In the genomic region with DNA sequence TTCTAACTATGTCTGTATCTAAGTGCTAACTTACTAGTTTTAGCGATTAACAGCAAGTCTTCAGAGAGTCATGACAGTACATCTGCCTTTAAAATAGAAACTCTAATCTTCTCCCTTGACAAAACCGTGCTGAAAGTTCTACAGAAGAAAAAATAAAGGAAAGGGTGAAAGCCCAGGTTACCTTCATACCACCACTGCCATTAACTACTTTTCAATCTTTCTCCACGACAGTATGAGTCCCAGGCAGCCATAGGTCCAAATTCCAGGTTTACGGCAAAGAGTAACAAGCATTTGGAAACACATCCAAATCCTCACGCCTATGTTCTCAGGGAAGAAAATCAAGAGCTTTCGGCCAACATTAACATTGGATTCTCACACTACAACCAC, we compare ENCODE assay signal across 8 cellular contexts. TPM values are rescaled to one million over a fixed set of nuclear protein-coding genes. Genes with fewer than 3 reads are reported as not detected.
DNase-seq lines count a peak whose midpoint lies in the region; ATAC-seq and TF ChIP-seq lines count a peak whose summit lies in the region.

No MANE protein-coding gene starts in this region.

- H3K4me1 Mint-ChIP-seq in nephron, result peaks cover 21% of the 10 kb centered on the region

- no peak for DNase-seq in Karpas-422
- no peak for DNase-seq in activated CD8-positive, alpha-beta memory T cell treated with anti-CD3 and anti-CD28 coated beads, Interleukin-2, amount 50 U/mL, for 48 hours

- peak overlapping the region; percentile 94 to 96 (median 94) for H3K4me3 Mint-ChIP-seq in nephron

- peaks cover 22% of the 10 kb centered on the region for H3K36me3 Mint-ChIP-seq in nephron (ENCODE audit: low read depth)

- ATAC-seq in GM21515 (IDR thresholded peaks at IDR 0.05; ENCODE audit: unreplicated experiment) (no peak), GM19463 (IDR thresholded peaks at IDR 0.05; ENCODE audit: unreplicated experiment) (no peak), GM21576 (IDR thresholded peaks at IDR 0.05; ENCODE audit: unreplicated experiment) (no peak)

- peak overlapping the region; percentile 55 to 80 (median 69) for H3K4me3 ChIP-seq in BLaER1 treated with 17β-estradiol and CSF1 and Interleukin-3, amounts not matched to agents 10 nM and 100 nM
- peak overlapping the region; percentile 87 for H3K4me3 ChIP-seq in Karpas-422 (ENCODE audit: low read length)

- peak overlapping the region; percentile 86 to 96 (median 90) for H3K27ac ChIP-seq in BLaER1 treated with 17β-estradiol and CSF1 and Interleukin-3, amounts not matched to agents 10 nM and 100 nM
- H3K27ac ChIP-seq in Karpas-422 (ENCODE audit: low read length) (peak overlapping the region; percentile 90), cingulate gyrus (ENCODE audit: low read depth, low read length) (peak overlapping the region; percentile 96)

- peaks cover 54% of the 10 kb centered on the region for H3K79me2 ChIP-seq in Karpas-422 (ENCODE audit: low read length)

- H2AFZ ChIP-seq in Karpas-422 (ENCODE audit: low read length), result no peak overlapping the region; the same call in 1 of the 2 replicates

- peak overlapping the region; percentile 88 to 95 (median 90) for H3K9ac ChIP-seq in BLaER1 treated with 17β-estradiol and CSF1 and Interleukin-3, amounts not matched to agents 10 nM and 100 nM
- H3K9ac ChIP-seq in Karpas-422 (ENCODE audit: low read length), result peak overlapping the region; percentile 85

- no peak for TF ChIP-seq CTCF in nephron (IDR thresholded peaks at IDR 0.05; ENCODE audit: unreplicated experiment in 3 of 3)

- peaks cover 0 to 26% (median 9%) of the 10 kb centered on the region in 11 experiments; a peak in 14 of 22 replicates for H4K20me1 ChIP-seq in BLaER1 treated with 17β-estradiol and CSF1 and Interleukin-3, amounts not matched to agents 10 nM and 100 nM
- H4K20me1 ChIP-seq in Karpas-422 (ENCODE audit: insufficient read depth, low read depth, low read length), result no peaks in the 10 kb centered on the region

- peaks cover 0 to 25% (median 7%) of the 10 kb centered on the region in 10 experiments; a peak in 9 of 20 replicates for H3K4me1 ChIP-seq in BLaER1 treated with 17β-estradiol and CSF1 and Interleukin-3, amounts not matched to agents 10 nM and 100 nM
- peaks cover 12% of the 10 kb centered on the region for H3K4me1 ChIP-seq in Karpas-422 (ENCODE audit: low read length)

- H3K27me3 ChIP-seq in BLaER1 treated with 17β-estradiol and CSF1 and Interleukin-3, amounts not matched to agents 10 nM and 100 nM, result peaks cover 39 to 74% (median 56%) of the 10 kb centered on the region in 11 experiments
- no peaks in the 10 kb centered on the region for H3K27me3 ChIP-seq in Karpas-422 (ENCODE audit: low read length)

- H3K36me3 ChIP-seq in BLaER1 treated with 17β-estradiol and CSF1 and Interleukin-3, amounts not matched to agents 10 nM and 100 nM, result peaks cover under 1 to 25% (median 11%) of the 10 kb centered on the region in 11 experiments; a peak in 18 of 22 replicates
- peaks cover 8% of the 10 kb centered on the region for H3K36me3 ChIP-seq in Karpas-422 (ENCODE audit: insufficient read depth, low read length)

- no peaks in the 10 kb centered on the region for H3K9me2 ChIP-seq in Karpas-422 (replicated peaks; ENCODE audit: insufficient read depth, low read length)

- peak overlapping the region; percentile 96 to 99 (median 99) for H3K27ac Mint-ChIP-seq in nephron

- H3K4me2 ChIP-seq in BLaER1 treated with 17β-estradiol and CSF1 and Interleukin-3, amounts not matched to agents 10 nM and 100 nM, result peak overlapping the region; percentile 26 to 69 (median 51)
- peak overlapping the region; percentile 94 for H3K4me2 ChIP-seq in Karpas-422 (ENCODE audit: low read depth, low read length, poor library complexity, severe bottlenecking)

- H3K9me3 ChIP-seq in BLaER1 treated with 17β-estradiol and CSF1 and Interleukin-3, amounts not matched to agents 10 nM and 100 nM (replicated peaks in 1 of 11), result no peaks in the 10 kb centered on the region; a peak in 1 of 22 replicates
- H3K9me3 ChIP-seq in Karpas-422 (ENCODE audit: low read length), result no peaks in the 10 kb centered on the region

- no peaks in the 10 kb centered on the region for H3K9me3 Mint-ChIP-seq in nephron

- H3K27me3 Mint-ChIP-seq in nephron (ENCODE audit: low read depth), result no peaks in the 10 kb centered on the region

RNA-seq across cellular contexts. Expression of gene ZCCHC13, which starts 12.4 kb away (rescaled TPM):
- total RNA-seq in Karpas-422 (2014; rRNA removed; shearing (Covaris generic); ENCODE audit: low replicate concordance), result not detected in 2 replicates
